8 cellular contexts compared by ENCODE assay signal in genomic region chr5:113663879-113664278, GRCh38.
DNase-seq lines count a peak whose midpoint lies in the region; ATAC-seq, FAIRE-seq and TF ChIP-seq lines count a peak whose summit lies in the region.

No MANE protein-coding gene starts in this region.

- no peak overlapping the region for H2AFZ ChIP-seq in astrocyte (ENCODE audit: low read depth, low read length)

- H3K4me1 ChIP-seq in astrocyte (ENCODE audit: insufficient read depth, low read length), result no peaks in the 10 kb centered on the region

- peak; percentile 87 for ATAC-seq in GM19455 (IDR thresholded peaks at IDR 0.05; ENCODE audit: unreplicated experiment)

- no peaks in the 10 kb centered on the region for H3K9me3 ChIP-seq in astrocyte (ENCODE audit: insufficient read depth, low read depth, low read length)

- H3K27ac Mint-ChIP-seq in Calu3 (ENCODE audit: unreplicated experiment) (no peak overlapping the region), astrocyte (ENCODE audit: unreplicated experiment) (no peak overlapping the region)

- peaks cover 2% of the 10 kb centered on the region for H3K9me3 Mint-ChIP-seq in Calu3 (ENCODE audit: low read depth, unreplicated experiment)
- H3K9me3 Mint-ChIP-seq in astrocyte (ENCODE audit: unreplicated experiment), result peaks cover 4% of the 10 kb centered on the region

- BruUV-seq in Calu3 (replicated peaks; lab: Mats Ljungman, UMichigan), result no TSS peak

- H3K9ac ChIP-seq in astrocyte (ENCODE audit: low read length), result no peak overlapping the region

- no peaks in the 10 kb centered on the region for H3K79me2 ChIP-seq in astrocyte (ENCODE audit: insufficient read depth, low read length)

- TF ChIP-seq CTCF in Calu3 (IDR thresholded peaks at IDR 0.05; ENCODE audit: unreplicated experiment) (peak; percentile 14), astrocyte (IDR thresholded peaks at IDR 0.05; ENCODE audit: insufficient read depth, low read depth, low read length) (peak; percentile 11)

- no peaks in the 10 kb centered on the region for H3K36me3 Mint-ChIP-seq in Calu3 (ENCODE audit: insufficient read depth, unreplicated experiment)
- no peaks in the 10 kb centered on the region for H3K36me3 Mint-ChIP-seq in astrocyte (ENCODE audit: low read depth, unreplicated experiment)

- no peaks in the 10 kb centered on the region for H4K20me1 ChIP-seq in astrocyte (ENCODE audit: insufficient read depth, low read length)

- intact Hi-C loops in Calu3 (cut with micrococcal nuclease; ENCODE audit: unreplicated experiment), result loop anchor here (1.0 kb wide), 1 partner anchor 52 kb away; no protein-coding TSS in a partner anchor

- no peak overlapping the region for H3K4me3 Mint-ChIP-seq in Calu3 (ENCODE audit: low read depth, unreplicated experiment)
- H3K4me3 Mint-ChIP-seq in astrocyte (ENCODE audit: unreplicated experiment), result no peak overlapping the region

- no peak overlapping the region for H3K4me3 ChIP-seq in astrocyte (ENCODE audit: insufficient read depth, low read depth, low read length)

- DNase-seq in Calu3 (peak; percentile 37), NAMALWA (ENCODE audit: low spot score) (peak; percentile 49), astrocyte (ENCODE audit: low read depth) (no peak), myocyte (ENCODE audit: low read depth) (peak; percentile 50), C1 segment of cervical spinal cord (lab: John Stamatoyannopoulos, UW) (no peak), cerebellum (ENCODE audit: low spot score) (no peak)
- DNase-seq in effector CD8-positive, alpha-beta T cell (lab: John Stamatoyannopoulos, UW), result no peak

- H3K36me3 ChIP-seq in astrocyte (ENCODE audit: insufficient read depth, low read length), result no peaks in the 10 kb centered on the region

- H3K27ac ChIP-seq in astrocyte (ENCODE audit: low read depth, low read length), result no peak overlapping the region

- no peak overlapping the region for H3K4me2 ChIP-seq in astrocyte (ENCODE audit: low read length)

- CTCF ChIA-PET in Calu3 (lab: Charles Lee), result interaction anchor here (1.5 kb wide), 1 partner anchor 52 kb away, joined by 8 read pairs; no protein-coding TSS in a partner anchor

- H3K4me1 Mint-ChIP-seq in Calu3 (ENCODE audit: low read depth, unreplicated experiment), result no peaks in the 10 kb centered on the region
- peaks cover 7% of the 10 kb centered on the region for H3K4me1 Mint-ChIP-seq in astrocyte (ENCODE audit: low read depth, unreplicated experiment)

- no peak for FAIRE-seq in astrocyte (lab: Jason Lieb, UNC)

- H3K27me3 Mint-ChIP-seq in Calu3 (ENCODE audit: unreplicated experiment) (peaks cover 39% of the 10 kb centered on the region), astrocyte (ENCODE audit: low read depth, unreplicated experiment) (no peaks in the 10 kb centered on the region)

- no peaks in the 10 kb centered on the region for H3K27me3 ChIP-seq in astrocyte (ENCODE audit: insufficient read depth, low read length)

Comparison
In these comparisons a context has a peak if more than half of its experiments do, and no peak if none do; other contexts are left out.
1. DNase-seq: peak in Calu3 (single experiment), NAMALWA (single experiment) and myocyte (single experiment); none in astrocyte (single experiment), C1 segment of cervical spinal cord (0 of 14), cerebellum (single experiment) and effector CD8-positive, alpha-beta T cell (single experiment).